16 cellular contexts compared by ENCODE assay signal in the genomic region with DNA sequence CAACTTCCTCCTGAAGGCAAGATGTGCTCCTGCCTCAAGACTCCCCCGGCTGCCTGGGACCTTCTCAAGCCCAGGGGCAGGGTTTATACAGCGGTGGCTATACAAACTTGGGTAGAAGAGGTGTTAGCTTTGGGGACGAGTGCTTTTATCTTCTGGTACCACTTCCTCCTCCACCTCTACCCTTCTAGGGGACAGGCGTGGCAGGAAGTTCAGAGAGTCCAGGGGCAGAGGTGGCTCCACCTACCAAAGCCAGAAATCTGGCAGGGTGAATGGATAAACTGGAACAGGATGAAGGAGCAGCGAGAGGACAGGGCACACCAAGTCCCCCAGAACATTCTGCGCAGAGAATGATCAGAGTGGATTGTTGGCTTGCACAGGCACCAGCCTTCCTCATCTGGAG. TPM values are rescaled to one million over a fixed set of nuclear protein-coding genes. Genes with fewer than 3 reads are reported as not detected.
DNase-seq lines count a peak whose midpoint lies in the region; ATAC-seq lines count a peak whose summit lies in the region.
"Had no signal": no experiment of that assay in that cellular context is flagged by ENCODE, and none has a peak within 500 bp of the region (broad histone marks: within the 10 kb centered on the region; RNA-seq: fewer than 3 reads in every experiment).

No MANE protein-coding gene starts in this region.

- peak overlapping the region; percentile 79 to 83 for H3K27ac Mint-ChIP-seq in effector memory CD8-positive, alpha-beta T cell
- peak overlapping the region; percentile 65 for H3K27ac Mint-ChIP-seq in stimulated activated memory B cell treated with anti-CD40 and anti-IgM and Interleukin-4, amounts not matched to agents 10 μg/mL and 1 μg/mL and 100 μg/mL, for 72 hours
- no peak overlapping the region for H3K27ac Mint-ChIP-seq in activated T-helper 2 cell treated with anti-CD3 and anti-CD28 coated beads, Interferon-gamma antibody, Interleukin-2, Interleukin-4, amounts not matched to agents 10 μg/mL and 5 μg/mL and 100 μg/mL, durations not matched to agents 14 hours and 24 hours and 36 hours
- H3K27ac Mint-ChIP-seq: activated T-cell treated with anti-CD3 and anti-CD28 coated beads, Interleukin-2, amount 50 U/mL, for 72 hours; neural progenitor cell had no signal

- no peaks in the 10 kb centered on the region for H3K27me3 Mint-ChIP-seq in effector memory CD8-positive, alpha-beta T cell
- no peaks in the 10 kb centered on the region for H3K27me3 Mint-ChIP-seq in stimulated activated memory B cell treated with anti-CD40 and anti-IgM and Interleukin-4, amounts not matched to agents 10 μg/mL and 1 μg/mL and 100 μg/mL, for 72 hours
- peaks cover 11% of the 10 kb centered on the region for H3K27me3 Mint-ChIP-seq in activated T-helper 2 cell treated with anti-CD3 and anti-CD28 coated beads, Interferon-gamma antibody, Interleukin-2, Interleukin-4, amounts not matched to agents 10 μg/mL and 5 μg/mL and 100 μg/mL, durations not matched to agents 14 hours and 24 hours and 36 hours (ENCODE audit: low read depth)

- H3K4me1 Mint-ChIP-seq in effector memory CD8-positive, alpha-beta T cell (ENCODE audit: low read depth in 2 of 2) = peaks cover 11 to 12% of the 10 kb centered on the region in 2 donors
- H3K4me1 Mint-ChIP-seq in stimulated activated memory B cell treated with anti-CD40 and anti-IgM and Interleukin-4, amounts not matched to agents 10 μg/mL and 1 μg/mL and 100 μg/mL, for 72 hours = no peaks in the 10 kb centered on the region
- H3K4me1 Mint-ChIP-seq in activated T-helper 2 cell treated with anti-CD3 and anti-CD28 coated beads, Interferon-gamma antibody, Interleukin-2, Interleukin-4, amounts not matched to agents 10 μg/mL and 5 μg/mL and 100 μg/mL, durations not matched to agents 14 hours and 24 hours and 36 hours (ENCODE audit: low read depth) = peaks cover 1% of the 10 kb centered on the region

- DNase-seq in activated gamma-delta T cell treated with Interleukin-2 at 50 U/mL for 16 hours = peak; percentile 16
- no peak for DNase-seq in activated gamma-delta T cell (lab: John Stamatoyannopoulos, UW)
- peak; percentile 13 for DNase-seq in OCI-M1 (lab: John Stamatoyannopoulos, UW)
- peak in 1 of 3 experiments; percentile 19 for DNase-seq in effector memory CD8-positive, alpha-beta T cell
- no peak for DNase-seq in SKM-1 (lab: John Stamatoyannopoulos, UW; ENCODE audit: unreplicated experiment)
- no peak for DNase-seq in activated T-helper 2 cell treated with anti-CD3 and anti-CD28 coated beads, Interferon-gamma antibody, Interleukin-2, Interleukin-4, amounts not matched to agents 10 μg/mL and 5 μg/mL and 100 μg/mL, durations not matched to agents 14 hours and 24 hours and 36 hours (ENCODE audit: low spot score)
- DNase-seq: ACHN; activated T-cell treated with anti-CD3 and anti-CD28 coated beads, Interleukin-2, amount 50 U/mL, for 72 hours; erythroblast; kidney glomerular epithelial cell; NCI-H1417 treated with DMSO at 0.1 percent for 48 hours; NCI-H524 treated with DMSO at 0.1 percent for 48 hours; Right ventricle myocardium superior had no signal

- ATAC-seq in effector memory CD8-positive, alpha-beta T cell (replicated peaks) = peak; percentile 97
- no peak for ATAC-seq in stimulated activated memory B cell treated with anti-CD40 and anti-IgM and Interleukin-4, amounts not matched to agents 10 μg/mL and 1 μg/mL and 100 μg/mL, for 72 hours
- ATAC-seq in GM21576 (IDR thresholded peaks at IDR 0.05; ENCODE audit: unreplicated experiment) = no peak

- intact Hi-C loops in activated T-helper 2 cell treated with anti-CD3 and anti-CD28 coated beads, Interferon-gamma antibody, Interleukin-2, Interleukin-4, amounts not matched to agents 10 μg/mL and 5 μg/mL and 100 μg/mL, durations not matched to agents 14 hours and 24 hours and 36 hours (cut with micrococcal nuclease) = no loop called here

- peak overlapping the region in 1 of 2 donors; percentile 24 for H3K4me3 Mint-ChIP-seq in effector memory CD8-positive, alpha-beta T cell
- no peak overlapping the region for H3K4me3 Mint-ChIP-seq in stimulated activated memory B cell treated with anti-CD40 and anti-IgM and Interleukin-4, amounts not matched to agents 10 μg/mL and 1 μg/mL and 100 μg/mL, for 72 hours
- no peak overlapping the region for H3K4me3 Mint-ChIP-seq in activated T-helper 2 cell treated with anti-CD3 and anti-CD28 coated beads, Interferon-gamma antibody, Interleukin-2, Interleukin-4, amounts not matched to agents 10 μg/mL and 5 μg/mL and 100 μg/mL, durations not matched to agents 14 hours and 24 hours and 36 hours (ENCODE audit: low read depth)
- H3K4me3 Mint-ChIP-seq: activated T-cell treated with anti-CD3 and anti-CD28 coated beads, Interleukin-2, amount 50 U/mL, for 72 hours; neural progenitor cell had no signal

- H3K36me3 Mint-ChIP-seq in effector memory CD8-positive, alpha-beta T cell (ENCODE audit: insufficient read depth) = peaks cover 19% of the 10 kb centered on the region
- peaks cover 58% of the 10 kb centered on the region for H3K36me3 Mint-ChIP-seq in stimulated activated memory B cell treated with anti-CD40 and anti-IgM and Interleukin-4, amounts not matched to agents 10 μg/mL and 1 μg/mL and 100 μg/mL, for 72 hours
- H3K36me3 Mint-ChIP-seq in activated T-helper 2 cell treated with anti-CD3 and anti-CD28 coated beads, Interferon-gamma antibody, Interleukin-2, Interleukin-4, amounts not matched to agents 10 μg/mL and 5 μg/mL and 100 μg/mL, durations not matched to agents 14 hours and 24 hours and 36 hours (ENCODE audit: low read depth) = no peaks in the 10 kb centered on the region
- H3K36me3 Mint-ChIP-seq: neural progenitor cell had no signal

- no peaks in the 10 kb centered on the region for H3K9me3 Mint-ChIP-seq in effector memory CD8-positive, alpha-beta T cell
- H3K9me3 Mint-ChIP-seq in stimulated activated memory B cell treated with anti-CD40 and anti-IgM and Interleukin-4, amounts not matched to agents 10 μg/mL and 1 μg/mL and 100 μg/mL, for 72 hours = no peaks in the 10 kb centered on the region
- H3K9me3 Mint-ChIP-seq in activated T-helper 2 cell treated with anti-CD3 and anti-CD28 coated beads, Interferon-gamma antibody, Interleukin-2, Interleukin-4, amounts not matched to agents 10 μg/mL and 5 μg/mL and 100 μg/mL, durations not matched to agents 14 hours and 24 hours and 36 hours = no peaks in the 10 kb centered on the region
- H3K9me3 Mint-ChIP-seq: activated T-cell treated with anti-CD3 and anti-CD28 coated beads, Interleukin-2, amount 50 U/mL, for 72 hours; neural progenitor cell had no signal

RNA-seq across cellular contexts. Expression of a gene that starts 24.0 kb away (rescaled TPM):
- total RNA-seq in activated T-helper 2 cell treated with anti-CD3 and anti-CD28 coated beads, Interferon-gamma antibody, Interleukin-2, Interleukin-4, amounts not matched to agents 10 μg/mL and 5 μg/mL and 100 μg/mL, durations not matched to agents 14 hours and 24 hours and 36 hours = 81.3 and 82.3 TPM in 2 replicates

Comparison
In these comparisons a context has a peak if more than half of its experiments do, and no peak if none do; other contexts are left out.
1. DNase-seq: peak in activated gamma-delta T cell treated with Interleukin-2 at 50 U/mL for 16 hours (single experiment) and OCI-M1 (single experiment); none in activated gamma-delta T cell (single experiment), SKM-1 (single experiment) and activated T-helper 2 cell treated with anti-CD3 and anti-CD28 coated beads, Interferon-gamma antibody, Interleukin-2, Interleukin-4, amounts not matched to agents 10 μg/mL and 5 μg/mL and 100 μg/mL, durations not matched to agents 14 hours and 24 hours and 36 hours (single experiment).